Comparison of ENCODE assay signal across 8 cellular contexts in the genomic region with DNA sequence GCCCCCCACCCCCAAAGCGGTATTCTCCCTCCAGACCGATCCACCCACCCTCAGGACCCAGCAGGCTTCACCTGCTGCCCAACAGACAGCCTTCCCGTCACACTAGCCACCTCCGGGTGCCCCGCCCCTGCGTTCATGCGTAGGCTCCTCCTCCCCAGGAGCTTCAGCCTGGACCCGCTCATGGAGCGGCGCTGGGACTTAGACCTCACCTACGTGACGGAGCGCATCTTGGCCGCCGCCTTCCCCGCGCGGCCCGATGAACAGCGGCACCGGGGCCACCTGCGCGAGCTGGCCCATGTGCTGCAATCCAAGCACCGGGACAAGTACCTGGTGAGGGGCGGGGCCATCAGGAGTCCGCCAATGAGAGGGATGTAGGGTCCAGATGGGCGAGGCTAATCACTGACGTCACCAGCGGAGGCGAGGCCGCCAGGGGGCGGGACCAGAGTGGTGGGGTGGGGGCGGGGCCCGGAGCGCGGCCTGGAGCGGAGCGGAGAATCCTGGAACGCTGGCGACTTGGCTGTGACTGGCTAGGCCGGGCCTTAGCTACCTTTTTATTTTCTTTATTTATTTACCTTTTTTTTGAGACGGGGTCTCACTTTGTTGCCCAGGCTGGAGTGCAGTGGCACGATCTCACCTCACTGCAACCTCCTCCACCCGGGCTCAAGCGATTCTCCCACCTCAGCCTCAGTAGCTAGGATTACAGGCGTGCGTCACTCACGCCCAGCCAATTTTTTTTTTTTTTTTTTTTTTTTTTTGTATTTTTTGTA. TPM values are rescaled to one million over a fixed set of nuclear protein-coding genes. Genes with fewer than 3 reads are reported as not detected.
A peak's percentile ranks its signal among the peaks of the same experiment; 100 is the strongest.
DNase-seq lines count a peak whose midpoint lies in the region; ATAC-seq, FAIRE-seq and TF ChIP-seq lines count a peak whose summit lies in the region.

No MANE protein-coding gene starts in this region.

- H3K9me3 Mint-ChIP-seq in neural crest cell: no peaks in the 10 kb centered on the region
- H3K9me3 Mint-ChIP-seq in stimulated activated naive CD8-positive, alpha-beta T cell treated with anti-CD3 and anti-CD28 coated beads, Interleukin-15, amount 100 ng/mL, for 72 hours: no peaks in the 10 kb centered on the region

- TF ChIP-seq CTCF in KMS-11 (conservative IDR thresholded peaks at IDR 0.05; ENCODE audit: low read depth, low read length): no peak
- TF ChIP-seq CTCF in foreskin fibroblast (IDR thresholded peaks at IDR 0.05; ENCODE audit: low read depth, low read length): no peak
- TF ChIP-seq CTCF in neural crest cell (conservative IDR thresholded peaks at IDR 0.05): no peak

- no peak for FAIRE-seq in RCC 7860 (lab: Jason Lieb, UNC)

- peak overlapping the region; percentile 31; the same call in 1 of the 2 replicates for H3K27ac ChIP-seq in KMS-11

- ATAC-seq in GM21576 (IDR thresholded peaks at IDR 0.05; ENCODE audit: unreplicated experiment): peak; percentile 91
- peak; percentile 90 for ATAC-seq in stimulated activated naive CD8-positive, alpha-beta T cell treated with anti-CD3 and anti-CD28 coated beads, Interleukin-15, amount 100 ng/mL, for 72 hours

- peak overlapping the region; percentile 82 for H2AFZ ChIP-seq in KMS-11 (ENCODE audit: low read depth)

- peaks cover 43% of the 10 kb centered on the region for H3K4me1 Mint-ChIP-seq in neural crest cell
- H3K4me1 Mint-ChIP-seq in stimulated activated naive CD8-positive, alpha-beta T cell treated with anti-CD3 and anti-CD28 coated beads, Interleukin-15, amount 100 ng/mL, for 72 hours: peaks cover 38% of the 10 kb centered on the region

- no peaks in the 10 kb centered on the region for H3K36me3 Mint-ChIP-seq in neural crest cell (ENCODE audit: low read depth)

- H3K4me2 ChIP-seq in KMS-11: peak overlapping the region; percentile 58

- peaks cover 6% of the 10 kb centered on the region for H3K4me1 ChIP-seq in KMS-11 (ENCODE audit: low read depth, poor library complexity, severe bottlenecking)

- peak overlapping the region; percentile 97 for H3K4me3 Mint-ChIP-seq in neural crest cell
- H3K4me3 Mint-ChIP-seq in stimulated activated naive CD8-positive, alpha-beta T cell treated with anti-CD3 and anti-CD28 coated beads, Interleukin-15, amount 100 ng/mL, for 72 hours: peak overlapping the region; percentile 88 to 98

- peak overlapping the region; percentile 99 for H3K27ac Mint-ChIP-seq in neural crest cell (ENCODE audit: unreplicated experiment)
- H3K27ac Mint-ChIP-seq in stimulated activated naive CD8-positive, alpha-beta T cell treated with anti-CD3 and anti-CD28 coated beads, Interleukin-15, amount 100 ng/mL, for 72 hours: peak overlapping the region; percentile 69 to 80

- no peaks in the 10 kb centered on the region for H4K20me1 ChIP-seq in KMS-11 (ENCODE audit: insufficient read depth)

- peak overlapping the region; percentile 55 for H3K9ac ChIP-seq in KMS-11

- H3K4me3 ChIP-seq in KMS-11 (IDR thresholded peaks at IDR 0.05; ENCODE audit: insufficient read depth, low read depth, low read length) (peak overlapping the region; percentile 79), foreskin fibroblast (ENCODE audit: low read depth in 1 of 2, low read length in 2 of 2) (peak overlapping the region; percentile 22 to 36)

- H3K36me3 ChIP-seq in KMS-11 (ENCODE audit: insufficient read depth): no peaks in the 10 kb centered on the region

- H3K27me3 Mint-ChIP-seq in neural crest cell (ENCODE audit: low read depth): peaks cover 2% of the 10 kb centered on the region
- H3K27me3 Mint-ChIP-seq in stimulated activated naive CD8-positive, alpha-beta T cell treated with anti-CD3 and anti-CD28 coated beads, Interleukin-15, amount 100 ng/mL, for 72 hours: peaks cover 7% of the 10 kb centered on the region

- H3K79me2 ChIP-seq in KMS-11 (ENCODE audit: insufficient read depth, low read depth): no peaks in the 10 kb centered on the region

- H3K27me3 ChIP-seq in KMS-11 (ENCODE audit: insufficient read depth, low read depth): peaks cover 4% of the 10 kb centered on the region; the same call in 1 of the 2 replicates

- DNase-seq in DMS153 treated with DMSO at 0.1 percent for 48 hours (lab: John Stamatoyannopoulos, UW; ENCODE audit: unreplicated experiment) (peak; percentile 86), RCC 7860 (ENCODE audit: low spot score) (peak; percentile 62), activated gamma-delta T cell (lab: John Stamatoyannopoulos, UW) (peak; percentile 72), foreskin fibroblast (peak; percentile 77 to 94), neural crest cell (ENCODE audit: low read depth, low spot score) (peak; percentile 89)
- DNase-seq in stimulated activated naive CD8-positive, alpha-beta T cell treated with anti-CD3 and anti-CD28 coated beads, Interleukin-15, amount 100 ng/mL, for 72 hours: peak; percentile 92 to 93

RNA-seq across cellular contexts. Expression of a gene that starts 4.4 kb away (rescaled TPM):
- 14.2 and 22.8 TPM in 2 replicates for total RNA-seq in neural crest cell

RNA-seq across cellular contexts. Expression of a gene that starts 24.9 kb away (rescaled TPM):
- 8.8 and 11.2 TPM in 2 replicates for total RNA-seq in neural crest cell

RNA-seq across cellular contexts. Expression of a gene that starts 43.2 kb away (rescaled TPM):
- total RNA-seq in neural crest cell: 0.72 and 0.73 TPM in 2 replicates

RNA-seq across cellular contexts. Expression of a gene that starts 48.0 kb away (rescaled TPM):
- total RNA-seq in neural crest cell: 514 and 527 TPM in 2 replicates

RNA-seq across cellular contexts. Expression of a gene that starts 49.0 kb away (rescaled TPM):
- not detected in 2 replicates for total RNA-seq in neural crest cell

Comparison
In these comparisons a context has a peak if more than half of its experiments do, and no peak if none do; other contexts are left out.
1. Peak in every context shown above with its lines: DNase-seq, ATAC-seq, H3K4me3 ChIP-seq and H3K27ac ChIP-seq.